19 cellular contexts compared by ENCODE assay signal in genomic region chr15:101052031-101052620, GRCh38.
DNase-seq lines count a peak whose midpoint lies in the region; ATAC-seq and TF ChIP-seq lines count a peak whose summit lies in the region.
"Had no signal": no experiment of that assay in that cellular context is flagged by ENCODE, and none has a peak within 500 bp of the region (broad histone marks: within the 10 kb centered on the region; RNA-seq: fewer than 3 reads in every experiment).

No MANE protein-coding gene starts in this region.

- no peak overlapping the region for H2AFZ ChIP-seq in osteoblast (ENCODE audit: low read length)

- H3K4me3 ChIP-seq in osteoblast (ENCODE audit: insufficient read depth, low read length) (no peak overlapping the region), vagina (no peak overlapping the region)
- H3K4me3 ChIP-seq: BLaER1, HAP-1 had no signal

- DNase-seq in cardiac septum (ENCODE audit: low spot score) (peak; percentile 70), left cardiac atrium (no peak), islet precursor cell (peak; percentile 40), osteoblast (ENCODE audit: insufficient read length, low spot score, missing footprints) (peak; percentile 55), vagina (ENCODE audit: extremely low spot score in 2 of 2) (peak; percentile 44 to 81), KG1 (lab: John Stamatoyannopoulos, UW) (no peak), activated gamma-delta T cell treated with Interleukin-2 at 50 U/mL for 16 hours (no peak)
- DNase-seq: CD4-positive, alpha-beta memory T cell; DMS153; GDM1; NCI-H1092 treated with DMSO at 0.1 percent for 48 hours; NCI-H1694; NCI-H2107; NCI-H510A; NCI-H774; SHP77 had no signal

- H3K9me3 ChIP-seq in osteoblast (ENCODE audit: low read depth, low read length): no peaks in the 10 kb centered on the region
- H3K9me3 ChIP-seq in vagina: no peaks in the 10 kb centered on the region
- H3K9me3 ChIP-seq: BLaER1, HAP-1 had no signal

- H3K79me2 ChIP-seq in osteoblast (ENCODE audit: insufficient read depth, low read length): no peaks in the 10 kb centered on the region

- no peak for TF ChIP-seq CTCF in osteoblast (IDR thresholded peaks at IDR 0.05; ENCODE audit: extremely low read depth, low read depth, low read length)
- TF ChIP-seq CTCF in vagina (IDR thresholded peaks at IDR 0.05): no peak

- H4K20me1 ChIP-seq in osteoblast (ENCODE audit: insufficient read depth, low read length): no peaks in the 10 kb centered on the region
- H4K20me1 ChIP-seq: BLaER1 had no signal

- H3K4me1 ChIP-seq in osteoblast (ENCODE audit: insufficient read depth, low read length): no peaks in the 10 kb centered on the region
- H3K4me1 ChIP-seq in vagina: peaks cover 9% of the 10 kb centered on the region
- H3K4me1 ChIP-seq: HAP-1 had no signal

- H3K36me3 ChIP-seq in osteoblast (ENCODE audit: insufficient read depth, low read length) (peaks cover 60% of the 10 kb centered on the region), vagina (peaks cover 0 to 20% of the 10 kb centered on the region in 2 donors)
- H3K36me3 ChIP-seq: BLaER1 had no signal

- no peak overlapping the region for H3K27ac ChIP-seq in osteoblast (ENCODE audit: low read depth, low read length)
- no peak overlapping the region for H3K27ac ChIP-seq in vagina
- H3K27ac ChIP-seq: BLaER1 had no signal

- no peak for TF ChIP-seq POLR2A in vagina (IDR thresholded peaks at IDR 0.05)

- no peaks in the 10 kb centered on the region for H3K27me3 ChIP-seq in osteoblast (ENCODE audit: insufficient read depth, low read length)
- no peaks in the 10 kb centered on the region for H3K27me3 ChIP-seq in vagina
- H3K27me3 ChIP-seq: BLaER1 had no signal

- H3K4me2 ChIP-seq in osteoblast (ENCODE audit: insufficient read depth, low read length): no peak overlapping the region
- H3K4me2 ChIP-seq: BLaER1 had no signal

- intact Hi-C loops in cardiac septum (cut with DNase I) (no loop called here), left cardiac atrium (cut with DNase I) (no loop called here), vagina (cut with DNase I) (no loop called here)

- ATAC-seq in left cardiac atrium: no peak
- no peak for ATAC-seq in GM18519 (IDR thresholded peaks at IDR 0.05; ENCODE audit: low FRiP score, unreplicated experiment)

Comparison
In these comparisons a context has a peak if more than half of its experiments do, and no peak if none do; other contexts are left out.
1. DNase-seq: peak in cardiac septum (single experiment), islet precursor cell (single experiment), osteoblast (single experiment) and vagina (2 of 2); none in left cardiac atrium (single experiment), KG1 (single experiment) and activated gamma-delta T cell treated with Interleukin-2 at 50 U/mL for 16 hours (single experiment).